Comparison of ENCODE assay signal across 24 cellular contexts in the genomic region with DNA sequence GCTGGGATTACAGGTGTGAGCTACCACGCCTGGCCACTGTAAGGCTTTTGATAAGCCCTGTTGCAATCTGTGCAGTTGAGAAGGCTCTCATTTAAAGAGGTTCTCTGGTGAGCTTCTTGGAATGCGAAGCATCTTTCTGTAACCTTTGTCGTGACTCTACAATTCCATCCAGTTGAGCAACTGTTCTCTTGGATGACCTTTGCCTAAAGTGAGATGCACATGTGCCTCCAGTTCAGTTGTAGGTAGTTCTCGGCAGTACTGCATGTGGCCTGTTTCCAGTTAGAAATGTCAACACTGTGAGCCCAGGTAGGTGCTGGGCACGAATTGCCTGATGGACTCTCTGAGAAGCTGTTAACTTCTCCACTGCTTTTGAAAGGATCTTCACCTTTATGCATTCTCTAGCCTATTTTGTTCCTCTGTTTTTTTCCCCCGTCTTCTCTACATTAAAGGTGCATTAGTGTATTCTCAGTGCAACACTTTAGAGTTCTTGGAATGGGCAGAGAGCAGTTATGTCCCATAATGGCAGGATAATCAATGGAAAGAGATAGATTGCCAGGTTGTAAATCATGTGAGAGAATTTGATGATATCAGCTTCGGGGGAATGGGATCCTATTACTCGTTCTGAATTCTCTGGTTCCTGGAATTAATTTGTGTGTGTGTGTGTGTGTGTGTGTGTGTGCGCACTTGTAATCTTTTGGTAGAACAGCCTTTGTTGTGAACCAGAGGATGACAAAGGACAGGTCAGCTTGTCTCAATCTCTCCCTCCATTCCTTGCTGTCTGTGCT. TPM values are rescaled to one million over a fixed set of nuclear protein-coding genes. Genes with fewer than 3 reads are reported as not detected.
DNase-seq lines count a peak whose midpoint lies in the region; ATAC-seq, FAIRE-seq and TF ChIP-seq lines count a peak whose summit lies in the region.
"Had no signal": no experiment of that assay in that cellular context is flagged by ENCODE, and none has a peak within 500 bp of the region (broad histone marks: within the 10 kb centered on the region; RNA-seq: fewer than 3 reads in every experiment).

No MANE protein-coding gene starts in this region.

- no peaks in the 10 kb centered on the region for H3K9me3 Mint-ChIP-seq in astrocyte (ENCODE audit: unreplicated experiment)
- H3K9me3 Mint-ChIP-seq: natural killer cell treated with Interleukin-12 subunit alpha and Interleukin-12 subunit beta and Interleukin-15 and Interleukin-18, amount 100 ng/mL, for 72 hours; T-helper 1 cell treated with Interleukin-12 subunit alpha and Interleukin-12 subunit beta and Interleukin-4 antibody, amounts not matched to agents 30 μg/mL and 1 μg/mL, for 36 hours had no signal

- POLR2A ChIA-PET in SK-N-SH (lab: Yijun Ruan, JAX), result no interaction called here

- H3K27me3 ChIP-seq in SK-N-SH (ENCODE audit: insufficient read depth), result no peaks in the 10 kb centered on the region
- H3K27me3 ChIP-seq in astrocyte (ENCODE audit: insufficient read depth, low read length), result no peaks in the 10 kb centered on the region
- H3K27me3 ChIP-seq: breast epithelium, dorsolateral prefrontal cortex, heart right ventricle, spleen had no signal

- no peak overlapping the region for H3K9ac ChIP-seq in SK-N-SH
- no peak overlapping the region for H3K9ac ChIP-seq in astrocyte (ENCODE audit: low read length)

- CTCF ChIA-PET in SK-N-SH (lab: Yijun Ruan, JAX), result no interaction called here

- H3K36me3 ChIP-seq in SK-N-SH (replicated peaks in 1 of 2; ENCODE audit: control insufficient read depth in 1 of 2, insufficient read depth in 2 of 2, low read length in 1 of 2) (peaks cover 0 to under 1% of the 10 kb centered on the region in 2 experiments), astrocyte (ENCODE audit: insufficient read depth, low read length) (no peaks in the 10 kb centered on the region)
- H3K36me3 ChIP-seq: breast epithelium, heart right ventricle, spleen had no signal

- 70% methylated on average over 9 of the region's 9 CpGs for WGBS in SK-N-SH (ENCODE audit: low lambda C conversion rate)

- peaks cover 7% of the 10 kb centered on the region for H3K36me3 Mint-ChIP-seq in astrocyte (ENCODE audit: low read depth, unreplicated experiment)
- H3K36me3 Mint-ChIP-seq: activated naive CD8-positive, alpha-beta T cell; CD14-positive monocyte; natural killer cell treated with Interleukin-12 subunit alpha and Interleukin-12 subunit beta and Interleukin-15 and Interleukin-18, amount 100 ng/mL, for 72 hours had no signal

- TF ChIP-seq RAD21 in SK-N-SH (IDR thresholded peaks at IDR 0.05; ENCODE audit: low read length), result no peak

- 0 out of 2 replicates have a peak, but pooled peaks cover 5% of the 10 kb centered on the region for H4K20me1 ChIP-seq in SK-N-SH (ENCODE audit: insufficient read depth)
- peaks cover 53% of the 10 kb centered on the region for H4K20me1 ChIP-seq in astrocyte (ENCODE audit: insufficient read depth, low read length)

- H3K4me3 ChIP-seq in SK-N-SH (ENCODE audit: low read depth in 2 of 2, low read length in 1 of 2) (no peak overlapping the region), astrocyte (ENCODE audit: insufficient read depth, low read depth, low read length) (no peak overlapping the region)
- H3K4me3 ChIP-seq: breast epithelium, dorsolateral prefrontal cortex, heart right ventricle, spleen had no signal

- H3K79me2 ChIP-seq in SK-N-SH (ENCODE audit: insufficient read depth) (peaks cover 27% of the 10 kb centered on the region), astrocyte (ENCODE audit: insufficient read depth, low read length) (peaks cover 12% of the 10 kb centered on the region)

- H3K4me2 ChIP-seq in SK-N-SH, result no peak overlapping the region
- H3K4me2 ChIP-seq in astrocyte (ENCODE audit: low read length), result no peak overlapping the region

- DNase-seq in SK-N-SH (no peak), astrocyte (ENCODE audit: low read depth) (peak; percentile 26), islet precursor cell (peak; percentile 63), urothelium cell line (ENCODE audit: low spot score) (peak; percentile 9), SHP77 treated with DMSO at 0.1 percent for 48 hours (lab: John Stamatoyannopoulos, UW) (no peak), NCI-H510A treated with DMSO at 0.1 percent for 48 hours (lab: John Stamatoyannopoulos, UW) (no peak)
- DNase-seq: activated CD8-positive, alpha-beta memory T cell treated with anti-CD3 and anti-CD28 coated beads for 24 hours; dorsolateral prefrontal cortex; GOT3; heart right ventricle; MV-4-11; NCI-H2029; NCI-H524 treated with DMSO at 0.1 percent for 48 hours; Right ventricle myocardium superior; spleen had no signal

- H3K4me1 ChIP-seq in SK-N-SH (ENCODE audit: control insufficient read depth in 1 of 2, insufficient read depth in 2 of 2, low read depth in 1 of 2, low read length in 1 of 2) (no peaks in the 10 kb centered on the region), astrocyte (ENCODE audit: insufficient read depth, low read length) (peaks cover 10% of the 10 kb centered on the region)
- H3K4me1 ChIP-seq: breast epithelium had no signal

- no peaks in the 10 kb centered on the region for H3K27me3 Mint-ChIP-seq in astrocyte (ENCODE audit: low read depth, unreplicated experiment)
- H3K27me3 Mint-ChIP-seq: natural killer cell treated with Interleukin-12 subunit alpha and Interleukin-12 subunit beta and Interleukin-15 and Interleukin-18, amount 100 ng/mL, for 72 hours had no signal

- no peak for TF ChIP-seq EP300 in SK-N-SH (IDR thresholded peaks at IDR 0.05; ENCODE audit: borderline replicate concordance in 1 of 2, low read depth in 1 of 2, low read length in 1 of 2)

- H2AFZ ChIP-seq in SK-N-SH (ENCODE audit: low read depth) (no peak overlapping the region), astrocyte (ENCODE audit: low read depth, low read length) (no peak overlapping the region)

- no peaks in the 10 kb centered on the region for H3K9me2 ChIP-seq in SK-N-SH

- peak; percentile 45 for FAIRE-seq in astrocyte (lab: Jason Lieb, UNC)
- FAIRE-seq in urothelium cell line (lab: Jason Lieb, UNC), result no peak
- FAIRE-seq: islet of Langerhans had no signal

- H3K4me1 Mint-ChIP-seq in astrocyte (ENCODE audit: low read depth, unreplicated experiment), result peaks cover 26% of the 10 kb centered on the region
- H3K4me1 Mint-ChIP-seq: CD14-positive monocyte had no signal

- ATAC-seq in SK-N-SH treated with all-trans-retinoic acid at 6 μM for 48 hours (peak; percentile 51; the same call in 2 of the 3 replicates), GM21786 (IDR thresholded peaks at IDR 0.05; ENCODE audit: unreplicated experiment) (no peak)
- ATAC-seq: heart right ventricle; natural killer cell treated with Interleukin-12 subunit alpha and Interleukin-12 subunit beta and Interleukin-15 and Interleukin-18, amount 100 ng/mL, for 72 hours had no signal

- H3K4me3 Mint-ChIP-seq in astrocyte (ENCODE audit: unreplicated experiment), result no peak overlapping the region
- H3K4me3 Mint-ChIP-seq: activated naive CD8-positive, alpha-beta T cell; CD14-positive monocyte; natural killer cell treated with Interleukin-12 subunit alpha and Interleukin-12 subunit beta and Interleukin-15 and Interleukin-18, amount 100 ng/mL, for 72 hours; T-helper 1 cell treated with Interleukin-12 subunit alpha and Interleukin-12 subunit beta and Interleukin-4 antibody, amounts not matched to agents 30 μg/mL and 1 μg/mL, for 36 hours had no signal

- H3K9me3 ChIP-seq in SK-N-SH, result no peaks in the 10 kb centered on the region
- no peaks in the 10 kb centered on the region for H3K9me3 ChIP-seq in astrocyte (ENCODE audit: insufficient read depth, low read depth, low read length)
- H3K9me3 ChIP-seq: breast epithelium, heart right ventricle, spleen had no signal

- H3K27ac Mint-ChIP-seq in astrocyte (ENCODE audit: unreplicated experiment), result no peak overlapping the region
- H3K27ac Mint-ChIP-seq: activated naive CD8-positive, alpha-beta T cell; natural killer cell treated with Interleukin-12 subunit alpha and Interleukin-12 subunit beta and Interleukin-15 and Interleukin-18, amount 100 ng/mL, for 72 hours; T-helper 1 cell treated with Interleukin-12 subunit alpha and Interleukin-12 subunit beta and Interleukin-4 antibody, amounts not matched to agents 30 μg/mL and 1 μg/mL, for 36 hours had no signal

- H3K27ac ChIP-seq in SK-N-SH (ENCODE audit: low read depth in 2 of 2, low read length in 1 of 2), result no peak overlapping the region
- no peak overlapping the region for H3K27ac ChIP-seq in astrocyte (ENCODE audit: low read depth, low read length)
- H3K27ac ChIP-seq: 22Rv1, breast epithelium, heart right ventricle, spleen had no signal

- TF ChIP-seq CTCF in SK-N-SH (IDR thresholded peaks at IDR 0.05) (no peak), astrocyte (IDR thresholded peaks at IDR 0.05; ENCODE audit: insufficient read depth, low read depth, low read length) (no peak)

- no peaks in the 10 kb centered on the region for H3F3A ChIP-seq in SK-N-SH (replicated peaks; ENCODE audit: insufficient read depth)

TF ChIP-seq in SK-N-SH treated with all-trans-retinoic acid at 6 μM for 48 hours, 23 proteins besides CTCF, POLR2A, EP300 and RAD21 (continues in another document):
- TF ChIP-seq ARNTL (CRISPR knock-in tag; IDR thresholded peaks at IDR 0.05; ENCODE audit: borderline replicate concordance, low read depth), result no peak
- TF ChIP-seq SNAI2 (CRISPR knock-in tag; IDR thresholded peaks at IDR 0.05), result no peak
- no peak for TF ChIP-seq ZFP30 (CRISPR knock-in tag; IDR thresholded peaks at IDR 0.05)
- no peak for TF ChIP-seq BACH2 (CRISPR knock-in tag; IDR thresholded peaks at IDR 0.05; ENCODE audit: borderline replicate concordance)
- TF ChIP-seq PPARA (CRISPR knock-in tag; IDR thresholded peaks at IDR 0.05; ENCODE audit: borderline replicate concordance), result no peak
- no peak for TF ChIP-seq OSR1 (CRISPR knock-in tag; IDR thresholded peaks at IDR 0.05)
- no peak for TF ChIP-seq ZFP3 (CRISPR knock-in tag; IDR thresholded peaks at IDR 0.05)

TF ChIP-seq in SK-N-SH, 30 proteins besides CTCF, POLR2A, EP300 and RAD21 (continues in another document):
- no peak for TF ChIP-seq NFIC (IDR thresholded peaks at IDR 0.05; ENCODE audit: borderline replicate concordance)
- TF ChIP-seq, protein P1, sequence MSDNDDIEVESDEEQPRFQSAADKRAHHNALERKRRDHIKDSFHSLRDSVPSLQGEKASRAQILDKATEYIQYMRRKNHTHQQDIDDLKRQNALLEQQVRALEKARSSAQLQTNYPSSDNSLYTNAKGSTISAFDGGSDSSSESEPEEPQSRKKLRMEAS (IDR thresholded peaks at IDR 0.05; ENCODE audit: low read depth), result no peak
- TF ChIP-seq NRF1 (IDR thresholded peaks at IDR 0.05; ENCODE audit: low read depth, low read length), result no peak
- TF ChIP-seq TEAD4 (IDR thresholded peaks at IDR 0.05; ENCODE audit: borderline replicate concordance, insufficient read depth), result no peak
- no peak for TF ChIP-seq POLR2AphosphoS5 (IDR thresholded peaks at IDR 0.05; ENCODE audit: low read depth, low read length)
- TF ChIP-seq EZH2phosphoT487 (IDR thresholded peaks at IDR 0.05; ENCODE audit: borderline replicate concordance, low read depth), result no peak
- TF ChIP-seq YY1 (IDR thresholded peaks at IDR 0.05; ENCODE audit: low read depth), result no peak
- no peak for TF ChIP-seq JUND (IDR thresholded peaks at IDR 0.05)
- no peak for TF ChIP-seq RXRA (IDR thresholded peaks at IDR 0.05; ENCODE audit: borderline replicate concordance, low read depth)
- no peak for TF ChIP-seq TCF12 (IDR thresholded peaks at IDR 0.05)

RNA-seq across cellular contexts. Expression of gene PTPRG, which starts 51.0 kb away (rescaled TPM):
- 14.1 and 14.3 TPM in 2 replicates for polyA plus RNA-seq in SK-N-SH (2012; rRNA removed)
- 16.9 and 20.3 TPM in 2 replicates for polyA plus RNA-seq in SK-N-SH (2012; cell fraction: cytosol; rRNA removed)
- polyA plus RNA-seq in SK-N-SH (2012; cell fraction: nucleus; rRNA removed), result 10.4 and 17.9 TPM in 2 replicates
- total RNA-seq in astrocyte, result 37.8 and 39.6 TPM in 2 replicates
- polyA plus RNA-seq: CD14-positive monocyte had no signal

Comparison
In these comparisons a context has a peak if more than half of its experiments do, and no peak if none do; other contexts are left out.
1. DNase-seq: peak in astrocyte (single experiment), islet precursor cell (single experiment) and urothelium cell line (single experiment); none in SK-N-SH (single experiment), SHP77 treated with DMSO at 0.1 percent for 48 hours (single experiment) and NCI-H510A treated with DMSO at 0.1 percent for 48 hours (single experiment).